9 cellular contexts compared by ENCODE assay signal in the genomic region with DNA sequence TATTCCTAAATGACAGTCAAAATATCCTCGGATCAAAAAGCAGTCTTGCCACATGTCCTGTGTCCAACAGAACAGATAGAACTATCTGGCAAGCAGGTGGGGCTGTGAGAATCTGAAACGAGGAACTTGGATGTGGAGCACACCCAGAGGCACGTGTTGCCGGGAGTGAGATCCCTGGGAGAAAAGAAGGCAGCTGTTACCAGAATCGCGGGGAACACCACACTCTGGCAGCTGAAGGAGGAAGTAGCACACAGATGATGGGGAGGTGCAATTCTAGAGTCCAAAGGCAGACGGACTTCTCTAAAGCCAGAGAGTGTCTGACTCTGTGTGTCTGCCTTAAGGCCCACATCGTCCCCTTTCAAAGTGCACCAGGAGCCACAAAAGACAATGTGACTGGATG. TPM values are rescaled to one million over a fixed set of nuclear protein-coding genes. Genes with fewer than 3 reads are reported as not detected.
DNase-seq lines count a peak whose midpoint lies in the region; ATAC-seq and TF ChIP-seq lines count a peak whose summit lies in the region.
"Had no signal": no experiment of that assay in that cellular context is flagged by ENCODE, and none has a peak within 500 bp of the region (broad histone marks: within the 10 kb centered on the region; RNA-seq: fewer than 3 reads in every experiment).

No MANE protein-coding gene starts in this region.

- H3K4me1 ChIP-seq in HEK293 (ENCODE audit: control insufficient read depth, insufficient read depth, low read length), result peaks cover 5% of the 10 kb centered on the region; the same call in 1 of the 2 replicates

- no peaks in the 10 kb centered on the region; a peak in 1 of 3 replicates for H3K36me3 ChIP-seq in HEK293 (ENCODE audit: control insufficient read depth in 2 of 2, insufficient read depth in 1 of 2, low read length in 2 of 2)
- H3K36me3 ChIP-seq: cardiac muscle cell had no signal

- no peak overlapping the region for H3K27ac ChIP-seq in HEK293 (ENCODE audit: extremely low read depth, low read depth, low read length)
- H3K27ac ChIP-seq: cardiac muscle cell had no signal

- TF ChIP-seq POLR2A in lower leg skin (IDR thresholded peaks at IDR 0.05), result no peak

- H3K4me3 ChIP-seq in HEK293 (ENCODE audit: low read depth, low read length), result no peak overlapping the region
- H3K4me3 ChIP-seq in lower leg skin (ENCODE audit: low read depth, poor library complexity, severe bottlenecking), result no peak overlapping the region
- H3K4me3 ChIP-seq: cardiac muscle cell had no signal

- POLR2A ChIA-PET in HEK293 (lab: Yijun Ruan, JAX), result no interaction called here

- WGBS in lower leg skin, 2 donors, result 17 to 21% methylated on average over 8 of the region's 8 CpGs

- TF ChIP-seq CTCF in HEK293 (tag by site-specific recombination; IDR thresholded peaks at IDR 0.05), result no peak
- no peak for TF ChIP-seq CTCF in lower leg skin (IDR thresholded peaks at IDR 0.05)

- intact Hi-C loops in lower leg skin (cut with DNase I; ENCODE audit: low total_unique reads), result no loop called here

- CTCF ChIA-PET in HEK293 (lab: Yijun Ruan, JAX), result interaction anchor here (0.8 kb wide), 1 partner anchor 8 kb away, joined by 3 read pairs; no protein-coding TSS in a partner anchor

- no peak for ATAC-seq in GM21390 (IDR thresholded peaks at IDR 0.05; ENCODE audit: unreplicated experiment)

- DNase-seq in COLO668 (lab: John Stamatoyannopoulos, UW; ENCODE audit: unreplicated experiment) (peak; percentile 80), UCSD-AML1 (lab: John Stamatoyannopoulos, UW; ENCODE audit: unreplicated experiment) (peak; percentile 44), lower leg skin (ENCODE audit: low spot score in 2 of 2) (peak; percentile 72 to 91), dedifferentiated amniotic fluid mesenchymal stem cell (ENCODE audit: extremely low spot score) (no peak), NCI-H2227 (lab: John Stamatoyannopoulos, UW; ENCODE audit: unreplicated experiment) (no peak), inferior parietal cortex (ENCODE audit: extremely low spot score) (no peak)

- no peaks in the 10 kb centered on the region for H3K9me3 ChIP-seq in HEK293 (ENCODE audit: control insufficient read depth, insufficient read depth, low read depth, low read length)

TF ChIP-seq in HEK293, 187 proteins besides CTCF, POLR2A, EP300 and RAD21:
- TF ChIP-seq ZNF707 (tag by site-specific recombination; IDR thresholded peaks at IDR 0.05) (no peak), ZNF341 (tag by site-specific recombination; IDR thresholded peaks at IDR 0.05; ENCODE audit: low read depth) (peak; percentile 57), ZFP69B (tag by site-specific recombination; IDR thresholded peaks at IDR 0.05) (no peak), INSM2 (tag by site-specific recombination; IDR thresholded peaks at IDR 0.05) (no peak), ZSCAN30 (tag by site-specific recombination; IDR thresholded peaks at IDR 0.05) (no peak), ZNF133 (tag by site-specific recombination; IDR thresholded peaks at IDR 0.05) (no peak), ZIC2 (tag by site-specific recombination; IDR thresholded peaks at IDR 0.05) (no peak), BCL6B (tag by site-specific recombination; IDR thresholded peaks at IDR 0.05) (no peak), ZNF214 (tag by site-specific recombination; IDR thresholded peaks at IDR 0.05; ENCODE audit: borderline replicate concordance) (no peak)

RNA-seq across cellular contexts. Expression of gene SLC7A1, which starts 22.3 kb away (rescaled TPM):
- 10 to 100 TPM; 46.0 to 72.8 (median 50.8) TPM for total RNA-seq in lower leg skin

Comparison
In these comparisons a context has a peak if more than half of its experiments do, and no peak if none do; other contexts are left out.
1. DNase-seq: peak in COLO668 (single experiment), UCSD-AML1 (single experiment) and lower leg skin (2 of 2); none in dedifferentiated amniotic fluid mesenchymal stem cell (single experiment), NCI-H2227 (single experiment) and inferior parietal cortex (single experiment).